Comparison of ENCODE assay signal across 9 cellular contexts in the genomic region with DNA sequence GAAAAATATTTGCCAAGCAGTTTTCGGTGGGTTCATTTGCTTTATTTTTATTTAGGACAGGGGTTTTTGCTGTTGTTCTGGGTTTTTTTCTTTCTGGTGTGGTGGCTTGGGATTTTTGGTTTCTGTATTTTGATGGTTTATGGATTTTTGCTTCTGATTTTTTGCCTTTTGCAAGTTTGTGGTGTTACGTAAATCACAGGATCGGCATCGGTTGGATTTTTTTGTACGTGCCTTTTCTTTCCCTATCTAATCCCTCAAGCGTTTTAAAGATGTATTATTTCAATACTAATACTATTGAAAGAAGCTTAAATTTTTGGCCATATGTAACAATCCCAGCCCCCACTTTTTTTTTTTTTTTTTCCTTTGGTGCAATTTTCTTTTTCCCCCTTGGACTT. TPM values are rescaled to one million over a fixed set of nuclear protein-coding genes. Genes with fewer than 3 reads are reported as not detected.
DNase-seq lines count a peak whose midpoint lies in the region; ATAC-seq and TF ChIP-seq lines count a peak whose summit lies in the region.
"Had no signal": no experiment of that assay in that cellular context is flagged by ENCODE, and none has a peak within 500 bp of the region (broad histone marks: within the 10 kb centered on the region; RNA-seq: fewer than 3 reads in every experiment).

No MANE protein-coding gene starts in this region.

- intact Hi-C loops in esophagus muscularis mucosa (cut with DNase I): loop anchor here (5.0 to 10.0 kb wide), 3 partner anchors 306 to 829 kb away; no protein-coding TSS in a partner anchor
- intact Hi-C loops in prostate gland (cut with DNase I): loop anchor here (10.0 kb wide), 3 partner anchors 839 to 1019 kb away; no protein-coding TSS in a partner anchor

- TF ChIP-seq CTCF in Peyer's patch (IDR thresholded peaks at IDR 0.05): peak in 1 of 6 experiments; percentile 1
- no peak for TF ChIP-seq CTCF in esophagus muscularis mucosa (IDR thresholded peaks at IDR 0.05)
- TF ChIP-seq CTCF in prostate gland (IDR thresholded peaks at IDR 0.05): no peak

- DNase-seq in ELR (ENCODE audit: low read depth): peak; percentile 11
- DNase-seq in Peyer's patch: no peak
- DNase-seq in esophagus muscularis mucosa (ENCODE audit: extremely low spot score): no peak
- DNase-seq in prostate gland (ENCODE audit: low spot score): no peak
- DNase-seq in activated gamma-delta T cell (lab: John Stamatoyannopoulos, UW): no peak

- no peak for TF ChIP-seq EP300 in esophagus muscularis mucosa (IDR thresholded peaks at IDR 0.05)

- 5% methylated on average over 6 of the region's 6 CpGs for WGBS in esophagus muscularis mucosa
- WGBS in prostate gland: 10% methylated on average over 6 of the region's 6 CpGs

- H3K4me1 ChIP-seq in Peyer's patch: peaks cover 0 to 17% (median 3%) of the 10 kb centered on the region in 4 donors
- peaks cover 13 to 69% (median 50%) of the 10 kb centered on the region in 4 donors for H3K4me1 ChIP-seq in esophagus muscularis mucosa
- H3K4me1 ChIP-seq in prostate gland (replicated peaks): peaks cover 8% of the 10 kb centered on the region

- H3K27ac ChIP-seq in Peyer's patch (peak overlapping the region; percentile 89 to 98 (median 95)), esophagus muscularis mucosa (replicated peaks in 1 of 4) (peak overlapping the region; percentile 94 to 99 (median 98)), prostate gland (peak overlapping the region; percentile 96 to 97)

- no peaks in the 10 kb centered on the region for H3K27me3 ChIP-seq in Peyer's patch
- H3K27me3 ChIP-seq in esophagus muscularis mucosa: no peaks in the 10 kb centered on the region
- H3K27me3 ChIP-seq in prostate gland (replicated peaks; ENCODE audit: insufficient read depth): no peaks in the 10 kb centered on the region

- TF ChIP-seq POLR2A in Peyer's patch (IDR thresholded peaks at IDR 0.05) (no peak), esophagus muscularis mucosa (IDR thresholded peaks at IDR 0.05; ENCODE audit: low read depth) (no peak), prostate gland (IDR thresholded peaks at IDR 0.05) (no peak)

- H3K4me3 ChIP-seq in Peyer's patch (peak overlapping the region; percentile 54 to 74 (median 58)), esophagus muscularis mucosa (peak overlapping the region; percentile 69 to 81 (median 76)), prostate gland (peak overlapping the region; percentile 68 to 83)

- H3K36me3 ChIP-seq in Peyer's patch (no peaks in the 10 kb centered on the region), esophagus muscularis mucosa (no peaks in the 10 kb centered on the region), prostate gland (no peaks in the 10 kb centered on the region)

- ATAC-seq in HG02798 (IDR thresholded peaks at IDR 0.05; ENCODE audit: poor library complexity, unreplicated experiment) (no peak), GM19035 (IDR thresholded peaks at IDR 0.05; ENCODE audit: unreplicated experiment) (no peak), HG02970 (IDR thresholded peaks at IDR 0.05; ENCODE audit: low FRiP score, unreplicated experiment) (no peak)

- H3K9me3 ChIP-seq in Peyer's patch: no peaks in the 10 kb centered on the region
- no peaks in the 10 kb centered on the region for H3K9me3 ChIP-seq in esophagus muscularis mucosa
- H3K9me3 ChIP-seq in prostate gland: no peaks in the 10 kb centered on the region

RNA-seq across cellular contexts. Expression of a gene that starts 0.8 kb away (rescaled TPM):
- total RNA-seq in Peyer's patch: 10 to 100 TPM in 3 of 4 donors, 1 to 10 TPM in 1; 7.4 to 79.2 (median 25.7) TPM
- 100 to 1,000 TPM in 3 of 4 donors, 10 to 100 TPM in 1; 86.0 to 161 (median 111) TPM for total RNA-seq in esophagus muscularis mucosa
- total RNA-seq in prostate gland: 100 to 1,000 TPM in 1 of 2 donors, 10 to 100 TPM in 1; 50.1 to 105 TPM

RNA-seq across cellular contexts. Expression of a gene that starts 43.7 kb away (rescaled TPM):
- total RNA-seq in Peyer's patch (not detected), esophagus muscularis mucosa (not detected), prostate gland (not detected)
- total RNA-seq: subcutaneous adipose tissue had no signal
